ENCODE assay signal across 8 cellular contexts in genomic region chr2:30231726-30232026, GRCh38. TPM values are rescaled to one million over a fixed set of nuclear protein-coding genes. Genes with fewer than 3 reads are reported as not detected.
DNase-seq lines count a peak whose midpoint lies in the region; ATAC-seq and TF ChIP-seq lines count a peak whose summit lies in the region.

No MANE protein-coding gene starts in this region.

- ATAC-seq in mucosa of descending colon (no peak), HG03342 (IDR thresholded peaks at IDR 0.05; ENCODE audit: unreplicated experiment) (no peak)

- intact Hi-C loops in mucosa of descending colon (cut with DNase I, micrococcal nuclease): no loop called here

- no peaks in the 10 kb centered on the region for H3K9me3 ChIP-seq in NT2/D1 (ENCODE audit: insufficient read depth, low read length)
- no peaks in the 10 kb centered on the region for H3K9me3 ChIP-seq in mucosa of descending colon

- H3K4me3 ChIP-seq in NT2/D1 (ENCODE audit: insufficient read length, low read depth) (peak overlapping the region; percentile 61), choroid plexus epithelial cell (ENCODE audit: low read depth, low read length) (peak overlapping the region; percentile 67), mucosa of descending colon (peak overlapping the region; percentile 18)

- H3K27me3 ChIP-seq in NT2/D1 (ENCODE audit: insufficient read depth, insufficient read length): peaks cover 34% of the 10 kb centered on the region

- H3K4me1 ChIP-seq in NT2/D1 (ENCODE audit: insufficient read depth, insufficient read length): peaks cover 2% of the 10 kb centered on the region
- peaks cover 7% of the 10 kb centered on the region for H3K4me1 ChIP-seq in mucosa of descending colon (ENCODE audit: low read depth)

- no peak for TF ChIP-seq CTCF in choroid plexus epithelial cell (conservative IDR thresholded peaks at IDR 0.05; ENCODE audit: low read depth, low read length)
- no peak for TF ChIP-seq CTCF in mucosa of descending colon (IDR thresholded peaks at IDR 0.05)

- DNase-seq in activated T-cell treated with anti-CD3 and anti-CD28 coated beads for 4 hours: peak; percentile 29
- DNase-seq in activated T-cell treated with anti-CD3 and anti-CD28 coated beads, Interleukin-2, amount 50 U/mL, for 1 hour: no peak
- peak; percentile 72 for DNase-seq in NT2/D1 (ENCODE audit: low read depth, low spot score)
- no peak for DNase-seq in choroid plexus epithelial cell (ENCODE audit: low read depth)
- no peak for DNase-seq in mucosa of descending colon
- DNase-seq in NAMALWA (ENCODE audit: low spot score): no peak
- no peak for DNase-seq in SIG-M5 (lab: John Stamatoyannopoulos, UW)

- H3K36me3 ChIP-seq in NT2/D1 (ENCODE audit: insufficient read depth, insufficient read length, low read length) (peaks cover 20% of the 10 kb centered on the region), mucosa of descending colon (ENCODE audit: low read depth) (no peaks in the 10 kb centered on the region)

- peak overlapping the region; percentile 80 for H3K9ac ChIP-seq in NT2/D1 (ENCODE audit: insufficient read length, low read depth)

RNA-seq across cellular contexts. Expression of gene LBH, which starts 0.3 kb away (rescaled TPM):
- 10 to 100 TPM in 2 of 3 donors, 1 to 10 TPM in 1; 7.2 to 12.8 (median 12.4) TPM for total RNA-seq in mucosa of descending colon

Comparison
In these comparisons a context has a peak if more than half of its experiments do, and no peak if none do; other contexts are left out.
1. DNase-seq: peak in activated T-cell treated with anti-CD3 and anti-CD28 coated beads for 4 hours (single experiment) and NT2/D1 (single experiment); none in activated T-cell treated with anti-CD3 and anti-CD28 coated beads, Interleukin-2, amount 50 U/mL, for 1 hour (single experiment), choroid plexus epithelial cell (single experiment), mucosa of descending colon (0 of 3), NAMALWA (single experiment) and SIG-M5 (single experiment).
2. Peak in every context shown above with its lines, with median percentiles within 50 percentile points of each other: H3K4me3 ChIP-seq.